In the genomic region with DNA sequence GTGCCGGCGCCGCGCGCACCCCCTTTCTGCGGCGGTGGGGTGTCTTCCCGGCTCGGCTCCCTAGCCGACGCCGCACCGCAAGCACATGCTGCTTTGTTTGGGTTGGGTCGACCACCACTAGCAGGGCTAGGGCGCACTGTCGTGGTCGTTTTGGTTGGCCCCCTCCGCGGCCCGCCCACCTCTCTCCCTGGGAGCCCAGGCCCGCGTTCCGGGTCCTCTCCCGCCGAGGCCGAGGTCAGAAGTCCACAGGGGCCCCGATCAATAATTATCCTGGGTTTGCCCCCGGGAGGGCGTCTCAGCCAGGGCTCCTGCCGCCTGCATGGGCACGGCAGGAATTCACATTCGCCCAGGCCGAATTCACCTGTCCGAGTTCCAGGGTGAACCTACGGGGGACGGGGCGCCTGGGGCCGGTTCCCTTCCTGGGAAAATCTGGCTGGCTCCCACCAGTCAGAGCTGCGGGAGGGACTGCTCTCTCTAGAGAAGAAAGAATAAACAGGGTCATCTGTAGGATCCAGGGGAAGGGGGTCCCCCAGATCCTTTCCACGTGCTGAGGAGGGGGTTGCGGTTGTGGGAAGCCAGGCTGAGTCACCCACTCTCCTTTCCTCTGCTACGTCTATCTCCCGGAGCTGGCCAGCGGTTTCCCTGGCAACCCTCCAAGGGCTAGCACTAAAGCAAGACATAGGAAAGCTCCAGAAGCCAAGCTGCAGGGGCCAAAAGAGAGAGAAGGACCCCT, we compare ENCODE assay signal across 8 cellular contexts. TPM values are rescaled to one million over a fixed set of nuclear protein-coding genes. Genes with fewer than 3 reads are reported as not detected.
DNase-seq lines count a peak whose midpoint lies in the region; ATAC-seq, FAIRE-seq and TF ChIP-seq lines count a peak whose summit lies in the region.

No MANE protein-coding gene starts in this region.

- peaks cover 3% of the 10 kb centered on the region for H3K36me3 Mint-ChIP-seq in activated CD8-positive, alpha-beta T cell treated with anti-CD3 and anti-CD28 coated beads, Interleukin-2, amount 10 ng/mL, durations not matched to agents 7 days and 5 days (ENCODE audit: low read depth)
- peaks cover 7% of the 10 kb centered on the region for H3K36me3 Mint-ChIP-seq in natural killer cell treated with Interleukin-12 subunit alpha and Interleukin-12 subunit beta and Interleukin-15 and Interleukin-18, amount 100 ng/mL, for 72 hours

- no peaks in the 10 kb centered on the region for H3K9me3 Mint-ChIP-seq in activated CD8-positive, alpha-beta T cell treated with anti-CD3 and anti-CD28 coated beads, Interleukin-2, amount 10 ng/mL, durations not matched to agents 7 days and 5 days (ENCODE audit: insufficient read depth)
- H3K9me3 Mint-ChIP-seq in natural killer cell treated with Interleukin-12 subunit alpha and Interleukin-12 subunit beta and Interleukin-15 and Interleukin-18, amount 100 ng/mL, for 72 hours: no peaks in the 10 kb centered on the region

- peak overlapping the region; percentile 85 for H3K4me3 ChIP-seq in BJ (ENCODE audit: low read depth, low read length)

- H3K4me3 Mint-ChIP-seq in activated CD8-positive, alpha-beta T cell treated with anti-CD3 and anti-CD28 coated beads, Interleukin-2, amount 10 ng/mL, durations not matched to agents 7 days and 5 days: peak overlapping the region; percentile 75
- peak overlapping the region; percentile 87 for H3K4me3 Mint-ChIP-seq in natural killer cell treated with Interleukin-12 subunit alpha and Interleukin-12 subunit beta and Interleukin-15 and Interleukin-18, amount 100 ng/mL, for 72 hours

- FAIRE-seq in D721Med (lab: Jason Lieb, UNC): no peak

- no peaks in the 10 kb centered on the region for H3K36me3 ChIP-seq in BJ (ENCODE audit: control insufficient read depth, insufficient read depth, low read length)

- H3K27ac Mint-ChIP-seq in activated CD8-positive, alpha-beta T cell treated with anti-CD3 and anti-CD28 coated beads, Interleukin-2, amount 10 ng/mL, durations not matched to agents 7 days and 5 days: peak overlapping the region; percentile 71
- H3K27ac Mint-ChIP-seq in natural killer cell treated with Interleukin-12 subunit alpha and Interleukin-12 subunit beta and Interleukin-15 and Interleukin-18, amount 100 ng/mL, for 72 hours: peak overlapping the region; percentile 53 to 82

- DNase-seq in BJ (ENCODE audit: low read depth): no peak
- peak; percentile 45 for DNase-seq in NCI-H1092 (lab: John Stamatoyannopoulos, UW)
- peak; percentile 33 for DNase-seq in activated CD8-positive, alpha-beta T cell treated with anti-CD3 and anti-CD28 coated beads, Interleukin-2, amount 10 ng/mL, durations not matched to agents 7 days and 5 days
- peak; percentile 33 for DNase-seq in fibroblast of the conjunctiva (ENCODE audit: low read depth)
- DNase-seq in natural killer cell treated with Interleukin-12 subunit alpha and Interleukin-12 subunit beta and Interleukin-15 and Interleukin-18, amount 100 ng/mL, for 72 hours (ENCODE audit: low spot score): no peak
- DNase-seq in D721Med (ENCODE audit: insufficient read length, low spot score): no peak

- CTCF ChIA-PET in BJ (lab: Yijun Ruan, JAX): interaction anchor here (1.3 to 1.7 kb wide), 3 partner anchors 10 to 54 kb away, joined by 4 to 10 read pairs (median 5); no protein-coding TSS in a partner anchor
- CTCF ChIA-PET in activated CD8-positive, alpha-beta T cell treated with anti-CD3 and anti-CD28 coated beads, Interleukin-2, amount 10 ng/mL, durations not matched to agents 7 days and 5 days (lab: Charles Lee): interaction anchor here (0.9 to 1.2 kb wide), 3 partner anchors 10 to 55 kb away, joined by 3 to 5 read pairs (median 4); no protein-coding TSS in a partner anchor

- POLR2A ChIA-PET in BJ (lab: Charles Lee): no interaction called here
- POLR2A ChIA-PET in activated CD8-positive, alpha-beta T cell treated with anti-CD3 and anti-CD28 coated beads, Interleukin-2, amount 10 ng/mL, durations not matched to agents 7 days and 5 days (lab: Charles Lee): interaction anchor here (0.6 to 11.3 kb wide), 9 partner anchors 10 to 128 kb away, joined by 3 to 128 read pairs (median 3); a partner anchor contains a TSS

- no peaks in the 10 kb centered on the region for H3K27me3 ChIP-seq in BJ (ENCODE audit: control insufficient read depth, insufficient read depth, low read length)

- TF ChIP-seq CTCF in BJ (IDR thresholded peaks at IDR 0.05; ENCODE audit: insufficient read depth, low read depth, low read length) (no peak), D721Med (IDR thresholded peaks at IDR 0.05; ENCODE audit: insufficient read depth, missing control alignments) (no peak)

- peak; percentile 20 for ATAC-seq in GM21423 (IDR thresholded peaks at IDR 0.05; ENCODE audit: unreplicated experiment)
- ATAC-seq in activated CD8-positive, alpha-beta T cell treated with anti-CD3 and anti-CD28 coated beads, Interleukin-2, amount 10 ng/mL, durations not matched to agents 7 days and 5 days: no peak
- no peak for ATAC-seq in natural killer cell treated with Interleukin-12 subunit alpha and Interleukin-12 subunit beta and Interleukin-15 and Interleukin-18, amount 100 ng/mL, for 72 hours
- no peak for ATAC-seq in HG02870 (IDR thresholded peaks at IDR 0.05; ENCODE audit: unreplicated experiment)

- peaks cover 41% of the 10 kb centered on the region for H3K4me1 Mint-ChIP-seq in activated CD8-positive, alpha-beta T cell treated with anti-CD3 and anti-CD28 coated beads, Interleukin-2, amount 10 ng/mL, durations not matched to agents 7 days and 5 days (ENCODE audit: low read depth)
- H3K4me1 Mint-ChIP-seq in natural killer cell treated with Interleukin-12 subunit alpha and Interleukin-12 subunit beta and Interleukin-15 and Interleukin-18, amount 100 ng/mL, for 72 hours (ENCODE audit: low read depth in 2 of 2): peaks cover 45 to 50% of the 10 kb centered on the region in 2 donors

- no peaks in the 10 kb centered on the region for H3K27me3 Mint-ChIP-seq in activated CD8-positive, alpha-beta T cell treated with anti-CD3 and anti-CD28 coated beads, Interleukin-2, amount 10 ng/mL, durations not matched to agents 7 days and 5 days (ENCODE audit: low read depth)
- no peaks in the 10 kb centered on the region for H3K27me3 Mint-ChIP-seq in natural killer cell treated with Interleukin-12 subunit alpha and Interleukin-12 subunit beta and Interleukin-15 and Interleukin-18, amount 100 ng/mL, for 72 hours

RNA-seq across cellular contexts. Expression of a gene that starts 0.6 kb away (rescaled TPM):
- 29.8 and 37.2 TPM in 2 replicates for polyA plus RNA-seq in BJ (2011; rRNA removed)
- polyA minus RNA-seq in BJ (2011; rRNA and poly(A)+ RNA removed): 26.4 and 33.3 TPM in 2 replicates
- total RNA-seq in activated CD8-positive, alpha-beta T cell treated with anti-CD3 and anti-CD28 coated beads, Interleukin-2, amount 10 ng/mL, durations not matched to agents 7 days and 5 days: 10 to 100 TPM; 92.7 to 94.4 TPM
- total RNA-seq in natural killer cell treated with Interleukin-12 subunit alpha and Interleukin-12 subunit beta and Interleukin-15 and Interleukin-18, amount 100 ng/mL, for 72 hours: 100 to 1,000 TPM; 131 to 209 TPM

RNA-seq across cellular contexts. Expression of a gene that starts 11.5 kb away (rescaled TPM):
- 6.2 and 17.2 TPM in 2 replicates for polyA plus RNA-seq in BJ (2011; rRNA removed)
- polyA minus RNA-seq in BJ (2011; rRNA and poly(A)+ RNA removed): 9.9 and 11.0 TPM in 2 replicates
- 100 to 1,000 TPM; 117 to 119 TPM for total RNA-seq in activated CD8-positive, alpha-beta T cell treated with anti-CD3 and anti-CD28 coated beads, Interleukin-2, amount 10 ng/mL, durations not matched to agents 7 days and 5 days
- 100 to 1,000 TPM; 187 to 392 TPM for total RNA-seq in natural killer cell treated with Interleukin-12 subunit alpha and Interleukin-12 subunit beta and Interleukin-15 and Interleukin-18, amount 100 ng/mL, for 72 hours

Comparison
In these comparisons a context has a peak if more than half of its experiments do, and no peak if none do; other contexts are left out.
1. DNase-seq: peak in NCI-H1092 (single experiment), activated CD8-positive, alpha-beta T cell treated with anti-CD3 and anti-CD28 coated beads, Interleukin-2, amount 10 ng/mL, durations not matched to agents 7 days and 5 days (single experiment) and fibroblast of the conjunctiva (single experiment); none in BJ (single experiment), natural killer cell treated with Interleukin-12 subunit alpha and Interleukin-12 subunit beta and Interleukin-15 and Interleukin-18, amount 100 ng/mL, for 72 hours (single experiment) and D721Med (single experiment).